Comparison of ENCODE assay signal across 9 cellular contexts in genomic region chr17:60743812-60744211, GRCh38.
DNase-seq lines count a peak whose midpoint lies in the region; ATAC-seq and TF ChIP-seq lines count a peak whose summit lies in the region.
"Had no signal": no experiment of that assay in that cellular context is flagged by ENCODE, and none has a peak within 500 bp of the region (broad histone marks: within the 10 kb centered on the region; RNA-seq: fewer than 3 reads in every experiment).

No MANE protein-coding gene starts in this region.

- peaks cover 10% of the 10 kb centered on the region for H3K36me3 Mint-ChIP-seq in osteocyte (ENCODE audit: unreplicated experiment)

- peak overlapping the region; percentile 81 for H3K27ac Mint-ChIP-seq in osteocyte (ENCODE audit: unreplicated experiment)

- H3K27ac ChIP-seq in RWPE1 = no peak overlapping the region

- CTCF ChIA-PET in RWPE1 (lab: Yijun Ruan, JAX) = interaction anchor here (0.5 kb wide), 1 partner anchor 1149 kb away, joined by 3 read pairs; no protein-coding TSS in a partner anchor

- DNase-seq in EL (peak; percentile 50), RWPE1 (ENCODE audit: low spot score) (peak; percentile 13), fibroblast of gingiva (ENCODE audit: low read depth) (peak; percentile 50), osteocyte (ENCODE audit: extremely low spot score, unreplicated experiment) (no peak), NCI-H510A treated with DMSO at 0.1 percent for 48 hours (lab: John Stamatoyannopoulos, UW) (no peak)
- no peak for DNase-seq in stimulated activated CD4-positive, alpha-beta T cell treated with anti-CD3 and anti-CD28 coated beads, Interleukin-4, amount 100 ng/mL, for 4 hours
- DNase-seq: GF-D8 had no signal

- POLR2A ChIA-PET in RWPE1 (lab: Yijun Ruan, JAX; ENCODE audit: low non-redundant PET) = interaction anchor here (0.7 kb wide), 1 partner anchor 422 kb away, joined by 3 read pairs; no protein-coding TSS in a partner anchor

- no peaks in the 10 kb centered on the region for H3K27me3 Mint-ChIP-seq in osteocyte (ENCODE audit: unreplicated experiment)

- no peak for ATAC-seq in GM21786 (IDR thresholded peaks at IDR 0.05; ENCODE audit: unreplicated experiment)
- ATAC-seq in HG02884 (IDR thresholded peaks at IDR 0.05; ENCODE audit: unreplicated experiment) = no peak

- no peaks in the 10 kb centered on the region for H3K9me3 Mint-ChIP-seq in osteocyte (ENCODE audit: unreplicated experiment)

- H3K4me1 Mint-ChIP-seq in osteocyte (ENCODE audit: unreplicated experiment) = peaks cover 15% of the 10 kb centered on the region

- peak overlapping the region; percentile 50 for H3K4me3 Mint-ChIP-seq in osteocyte (ENCODE audit: unreplicated experiment)

- no peak for TF ChIP-seq CTCF in RWPE1 (conservative IDR thresholded peaks at IDR 0.05; ENCODE audit: low read depth)
- no peak for TF ChIP-seq CTCF in osteocyte (IDR thresholded peaks at IDR 0.05)

Comparison
In these comparisons a context has a peak if more than half of its experiments do, and no peak if none do; other contexts are left out.
1. DNase-seq: peak in EL (single experiment), RWPE1 (single experiment) and fibroblast of gingiva (single experiment); none in osteocyte (single experiment), NCI-H510A treated with DMSO at 0.1 percent for 48 hours (single experiment) and stimulated activated CD4-positive, alpha-beta T cell treated with anti-CD3 and anti-CD28 coated beads, Interleukin-4, amount 100 ng/mL, for 4 hours (0 of 2).